Comparison of ENCODE assay signal across 23 cellular contexts in genomic region chr2:231518771-231519170, GRCh38. TPM values are rescaled to one million over a fixed set of nuclear protein-coding genes. Genes with fewer than 3 reads are reported as not detected.
"Had no signal": no experiment of that assay in that cellular context is flagged by ENCODE, and none has a peak within 500 bp of the region (broad histone marks: within the 10 kb centered on the region; RNA-seq: fewer than 3 reads in every experiment).

No MANE protein-coding gene starts in this region.

- H3K4me3 ChIP-seq: colonic mucosa, gastrocnemius medialis, lung, psoas muscle, skin epidermis, spleen, thoracic aorta, tibial nerve, vagina had no signal

- ATAC-seq: esophagus mucosa; gastrocnemius medialis; left lobe of liver; naive thymus-derived CD4-positive, alpha-beta T cell; psoas muscle; right cardiac atrium; stimulated activated naive B cell treated with anti-CD40 and anti-IgM and Interleukin-4, amounts not matched to agents 10 μg/mL and 1 μg/mL and 100 μg/mL, for 72 hours had no signal

- H3K9me3 ChIP-seq: colonic mucosa, gastrocnemius medialis, psoas muscle, spleen, thoracic aorta, tibial nerve, vagina had no signal

- H3K27ac ChIP-seq: colonic mucosa, epithelial cell of prostate, gastrocnemius medialis, psoas muscle, skin epidermis, spleen, thoracic aorta, tibial nerve, vagina had no signal

- H3K36me3 ChIP-seq: colonic mucosa, gastrocnemius medialis, spleen, thoracic aorta, tibial nerve, vagina had no signal

- H3K4me1 ChIP-seq: colonic mucosa had no signal

- H3K27me3 ChIP-seq: colonic mucosa, gastrocnemius medialis, spleen, tibial nerve, vagina had no signal

- DNase-seq: colonic mucosa; effector CD8-positive, alpha-beta T cell; endodermal cell; foreskin fibroblast; gastrocnemius medialis; kidney; midbrain; naive thymus-derived CD4-positive, alpha-beta T cell; psoas muscle; right cardiac atrium; spleen; stimulated activated CD4-positive, alpha-beta T cell treated with anti-CD3 and anti-CD28 coated beads, Interleukin-4, amount 100 ng/mL, for 4 hours; stimulated activated naive B cell treated with anti-CD40 and anti-IgM and Interleukin-4, amounts not matched to agents 10 μg/mL and 1 μg/mL and 100 μg/mL, for 72 hours had no signal

RNA-seq across cellular contexts. Expression of gene NMUR1, which starts 11.5 kb away (rescaled TPM):
- total RNA-seq: glomerular endothelial cell, vagina had no signal
- polyA plus RNA-seq: naive thymus-derived CD4-positive, alpha-beta T cell; neural cell had no signal
